Comparison of ENCODE assay signal across 14 cellular contexts in the genomic region with DNA sequence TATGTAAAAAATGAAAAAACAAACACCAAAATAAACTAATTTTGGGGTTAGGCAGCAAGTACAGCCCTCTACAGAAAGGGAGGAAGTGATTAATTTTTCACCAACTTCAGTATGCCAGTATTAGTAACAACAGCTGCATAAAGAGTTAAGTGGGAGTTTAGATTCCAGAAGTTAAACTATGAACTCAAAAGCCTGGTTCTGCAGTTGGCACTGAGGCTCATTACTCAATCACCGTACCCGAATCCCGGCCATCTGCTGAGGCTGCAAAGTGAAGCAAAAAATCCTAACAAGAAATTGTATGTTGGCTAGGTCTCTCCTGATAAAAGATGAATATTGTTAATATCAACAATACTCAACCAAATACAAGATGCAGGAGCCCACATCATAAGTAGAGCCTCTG. TPM values are rescaled to one million over a fixed set of nuclear protein-coding genes. Genes with fewer than 3 reads are reported as not detected.
DNase-seq lines count a peak whose midpoint lies in the region; ATAC-seq and TF ChIP-seq lines count a peak whose summit lies in the region.
"Had no signal": no experiment of that assay in that cellular context is flagged by ENCODE, and none has a peak within 500 bp of the region (broad histone marks: within the 10 kb centered on the region; RNA-seq: fewer than 3 reads in every experiment).

No MANE protein-coding gene starts in this region.

- peaks cover 52% of the 10 kb centered on the region for H3K36me3 Mint-ChIP-seq in stimulated activated naive CD8-positive, alpha-beta T cell treated with anti-CD3 and anti-CD28 coated beads, Interleukin-15, Interleukin-2, amounts not matched to agents 100 ng/mL and 50 ng/mL, for 24 hours (ENCODE audit: low read depth)
- H3K36me3 Mint-ChIP-seq in activated CD4-positive, alpha-beta memory T cell treated with anti-CD3 and anti-CD28 coated beads for 36 hours: peaks cover 35% of the 10 kb centered on the region

- CTCF ChIA-PET in activated CD4-positive, alpha-beta memory T cell treated with anti-CD3 and anti-CD28 coated beads for 36 hours (lab: Charles Lee): interaction anchor here (0.6 kb wide), 1 partner anchor 12 kb away, joined by 8 read pairs; no protein-coding TSS in a partner anchor

- H3K27me3 Mint-ChIP-seq in stimulated activated naive CD8-positive, alpha-beta T cell treated with anti-CD3 and anti-CD28 coated beads, Interleukin-15, Interleukin-2, amounts not matched to agents 100 ng/mL and 50 ng/mL, for 24 hours: no peaks in the 10 kb centered on the region
- no peaks in the 10 kb centered on the region for H3K27me3 Mint-ChIP-seq in activated CD4-positive, alpha-beta memory T cell treated with anti-CD3 and anti-CD28 coated beads for 36 hours

- H3K4me3 Mint-ChIP-seq in stimulated activated naive CD8-positive, alpha-beta T cell treated with anti-CD3 and anti-CD28 coated beads, Interleukin-15, Interleukin-2, amounts not matched to agents 100 ng/mL and 50 ng/mL, for 24 hours: no peak overlapping the region
- H3K4me3 Mint-ChIP-seq in activated CD4-positive, alpha-beta memory T cell treated with anti-CD3 and anti-CD28 coated beads for 36 hours: no peak overlapping the region

- ATAC-seq in stimulated activated naive CD8-positive, alpha-beta T cell treated with anti-CD3 and anti-CD28 coated beads, Interleukin-15, Interleukin-2, amounts not matched to agents 100 U/mL and 50 U/mL, for 24 hours: no peak
- ATAC-seq in GM18519 (IDR thresholded peaks at IDR 0.05; ENCODE audit: low FRiP score, unreplicated experiment) (no peak), GM18511 (IDR thresholded peaks at IDR 0.05; ENCODE audit: unreplicated experiment) (no peak)
- ATAC-seq: activated CD4-positive, CD25-positive, alpha-beta regulatory T cell treated with anti-CD3 and anti-CD28 coated beads, Interleukin-2, amount 50 U/mL, for 24 hours; mucosa of descending colon had no signal

- DNase-seq in stimulated activated naive CD8-positive, alpha-beta T cell treated with anti-CD3 and anti-CD28 coated beads, Interleukin-15, Interleukin-2, amounts not matched to agents 100 U/mL and 50 U/mL, for 24 hours: no peak
- no peak for DNase-seq in activated CD4-positive, alpha-beta memory T cell treated with anti-CD3 and anti-CD28 coated beads for 36 hours
- DNase-seq in fibroblast of villous mesenchyme (ENCODE audit: low read depth) (peak; percentile 38), HT-29 (ENCODE audit: low spot score) (no peak), cerebellum (ENCODE audit: low spot score) (no peak)
- DNase-seq: EL; mucosa of descending colon; OCI-M1; stimulated activated CD4-positive, alpha-beta T cell treated with anti-CD3 and anti-CD28 coated beads, Interleukin-4, amount 100 ng/mL, for 24 hours; stimulated activated naive CD4-positive, alpha-beta T cell had no signal

- peaks cover 63% of the 10 kb centered on the region for H3K4me1 Mint-ChIP-seq in stimulated activated naive CD8-positive, alpha-beta T cell treated with anti-CD3 and anti-CD28 coated beads, Interleukin-15, Interleukin-2, amounts not matched to agents 100 ng/mL and 50 ng/mL, for 24 hours (ENCODE audit: low read depth)
- H3K4me1 Mint-ChIP-seq in activated CD4-positive, alpha-beta memory T cell treated with anti-CD3 and anti-CD28 coated beads for 36 hours (ENCODE audit: low read depth): peaks cover 54% of the 10 kb centered on the region

- peak overlapping the region; percentile 26 for H3K27ac Mint-ChIP-seq in stimulated activated naive CD8-positive, alpha-beta T cell treated with anti-CD3 and anti-CD28 coated beads, Interleukin-15, Interleukin-2, amounts not matched to agents 100 ng/mL and 50 ng/mL, for 24 hours
- H3K27ac Mint-ChIP-seq in activated CD4-positive, alpha-beta memory T cell treated with anti-CD3 and anti-CD28 coated beads for 36 hours: peak overlapping the region; percentile 67

- H3K9me3 Mint-ChIP-seq in stimulated activated naive CD8-positive, alpha-beta T cell treated with anti-CD3 and anti-CD28 coated beads, Interleukin-15, Interleukin-2, amounts not matched to agents 100 ng/mL and 50 ng/mL, for 24 hours: no peaks in the 10 kb centered on the region
- no peaks in the 10 kb centered on the region for H3K9me3 Mint-ChIP-seq in activated CD4-positive, alpha-beta memory T cell treated with anti-CD3 and anti-CD28 coated beads for 36 hours

- H3K4me3 ChIP-seq in fibroblast of villous mesenchyme (ENCODE audit: low read depth, low read length): no peak overlapping the region
- H3K4me3 ChIP-seq: mucosa of descending colon had no signal

- intact Hi-C loops in activated CD4-positive, alpha-beta memory T cell treated with anti-CD3 and anti-CD28 coated beads for 36 hours (cut with micrococcal nuclease): no loop called here

- no peak for TF ChIP-seq CTCF in fibroblast of villous mesenchyme (IDR thresholded peaks at IDR 0.05; ENCODE audit: insufficient read depth, low read depth, low read length)

- POLR2A ChIA-PET in activated CD4-positive, alpha-beta memory T cell treated with anti-CD3 and anti-CD28 coated beads for 36 hours (lab: Charles Lee): no interaction called here

RNA-seq across cellular contexts. Expression of a gene that starts 4.0 kb away (rescaled TPM):
- total RNA-seq in activated CD4-positive, alpha-beta memory T cell treated with anti-CD3 and anti-CD28 coated beads for 36 hours: 100 to 1,000 TPM; 115 to 118 TPM
- total RNA-seq in fibroblast of villous mesenchyme: 59.2 and 64.1 TPM in 2 replicates
- 40.7 and 56.7 TPM in 2 replicates for total RNA-seq in HT-29 (2014; rRNA removed; shearing (Covaris generic))
- 28.7 TPM for total RNA-seq in cerebellum

RNA-seq across cellular contexts. Expression of a gene that starts 4.3 kb away (rescaled TPM):
- total RNA-seq in activated CD4-positive, alpha-beta memory T cell treated with anti-CD3 and anti-CD28 coated beads for 36 hours: 100 to 1,000 TPM; 134 TPM
- total RNA-seq in fibroblast of villous mesenchyme: 124 and 143 TPM in 2 replicates
- 116 and 121 TPM in 2 replicates for total RNA-seq in HT-29 (2014; rRNA removed; shearing (Covaris generic))
- 69.6 TPM for total RNA-seq in cerebellum
